In the genomic region with DNA sequence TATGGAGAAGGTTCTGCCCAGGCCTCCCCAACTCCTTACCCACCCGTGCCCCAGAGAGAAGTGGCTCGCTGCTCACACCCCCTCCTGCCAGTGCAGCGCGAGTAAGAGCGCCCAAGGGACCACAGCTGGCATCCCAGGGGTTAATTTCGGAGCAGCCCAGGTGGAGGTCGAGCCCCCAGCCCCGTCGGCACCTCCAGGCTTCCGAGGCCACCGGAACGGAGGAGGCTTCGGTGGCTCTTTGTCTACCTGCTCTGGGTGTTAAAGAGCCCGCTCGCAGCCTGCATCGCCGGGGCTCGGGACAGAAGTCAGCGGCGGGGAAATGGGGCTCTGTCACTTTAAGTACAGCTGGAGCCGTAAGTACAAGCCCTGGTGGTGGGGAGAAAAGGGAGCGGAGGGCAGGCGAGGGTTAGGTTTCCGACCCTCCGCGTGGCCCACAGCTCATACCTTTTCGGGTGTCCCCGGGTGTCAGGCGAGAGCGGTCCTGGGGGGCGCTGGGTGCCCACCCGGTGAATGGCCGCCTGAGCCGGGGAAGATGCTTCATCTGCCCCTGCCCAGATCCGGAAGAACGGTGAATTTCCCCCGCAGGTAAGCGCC, we compare ENCODE assay signal across 8 cellular contexts.
DNase-seq lines count a peak whose midpoint lies in the region; ATAC-seq and TF ChIP-seq lines count a peak whose summit lies in the region.

No MANE protein-coding gene starts in this region.

- no peaks in the 10 kb centered on the region for H3K27me3 ChIP-seq in BLaER1

- no peak for ATAC-seq in HG03354 (IDR thresholded peaks at IDR 0.05; ENCODE audit: poor library complexity, severe bottlenecking, unreplicated experiment)

- H3K4me3 ChIP-seq in BLaER1 = peak overlapping the region; percentile 88
- H3K4me3 ChIP-seq in Jurkat, Clone E6-1 (ENCODE audit: low read length) = peak overlapping the region; percentile 60
- H3K4me3 ChIP-seq in cardiac fibroblast (replicated peaks in 1 of 2; ENCODE audit: low read depth in 2 of 2, low read length in 2 of 2) = peak overlapping the region; percentile 83 to 94

- peaks cover 62% of the 10 kb centered on the region for H3K4me1 ChIP-seq in BLaER1

- H4K20me1 ChIP-seq in BLaER1 = peaks cover 68% of the 10 kb centered on the region

- H3K9me3 ChIP-seq in BLaER1 = no peaks in the 10 kb centered on the region

- H3K27ac ChIP-seq in BLaER1 = peak overlapping the region; percentile 84

- peak overlapping the region; percentile 94 for H3K4me2 ChIP-seq in BLaER1

- H3K9ac ChIP-seq in BLaER1 = peak overlapping the region; percentile 88

- peaks cover 34% of the 10 kb centered on the region for H3K36me3 ChIP-seq in BLaER1

- no peak for TF ChIP-seq CTCF in cardiac fibroblast (IDR thresholded peaks at IDR 0.05; ENCODE audit: low read depth, low read length)

- DNase-seq in Jurkat, Clone E6-1 (ENCODE audit: low read depth, low spot score) = peak; percentile 57
- DNase-seq in activated CD4-positive, CD25-positive, alpha-beta regulatory T cell treated with anti-CD3 and anti-CD28 coated beads, Interleukin-2, amount 50 U/mL, for 16 hours (ENCODE audit: low read depth, low spot score) = peak; percentile 12
- DNase-seq in cardiac fibroblast (ENCODE audit: low read depth in 2 of 2) (peak; percentile 58 to 66), kidney glomerular epithelial cell (lab: John Stamatoyannopoulos, UW) (peak; percentile 44), SHP77 (lab: John Stamatoyannopoulos, UW) (no peak)
- peak; percentile 16 to 31 for DNase-seq in stimulated activated CD4-positive, alpha-beta T cell treated with anti-CD3 and anti-CD28 coated beads, Interleukin-15, amount 100 ng/mL, for 48 hours (ENCODE audit: low read depth in 2 of 2)

Comparison
In these comparisons a context has a peak if more than half of its experiments do, and no peak if none do; other contexts are left out.
1. DNase-seq: peak in Jurkat, Clone E6-1 (single experiment), activated CD4-positive, CD25-positive, alpha-beta regulatory T cell treated with anti-CD3 and anti-CD28 coated beads, Interleukin-2, amount 50 U/mL, for 16 hours (single experiment), cardiac fibroblast (2 of 2), kidney glomerular epithelial cell (single experiment) and stimulated activated CD4-positive, alpha-beta T cell treated with anti-CD3 and anti-CD28 coated beads, Interleukin-15, amount 100 ng/mL, for 48 hours (2 of 2); none in SHP77 (0 of 2).
2. Peak in every context shown above with its lines, with median percentiles within 50 percentile points of each other: H3K4me3 ChIP-seq.